In genomic region chr11:61773826-61774225, GRCh38 we compare ENCODE assay signal across 25 cellular contexts.
"Had no signal": no experiment of that assay in that cellular context is flagged by ENCODE, and none has a peak within 500 bp of the region (broad histone marks: within the 10 kb centered on the region; RNA-seq: fewer than 3 reads in every experiment).

No MANE protein-coding gene starts in this region.

- FAIRE-seq: astrocyte had no signal

- DNase-seq: activated CD4-positive, alpha-beta memory T cell treated with anti-CD3 and anti-CD28 coated beads for 36 hours; activated CD4-positive, alpha-beta T cell treated with anti-CD3 and anti-CD28 coated beads, Interleukin-2, amount 10 ng/mL, durations not matched to agents 24 days and 14 days; activated CD4-positive, CD25-positive, alpha-beta regulatory T cell treated with anti-CD3 and anti-CD28 coated beads, Interleukin-2, amount 50 U/mL, for 72 hours; activated CD8-positive, alpha-beta memory T cell treated with anti-CD3 and anti-CD28 coated beads, Interleukin-2, amount 50 U/mL, for 48 hours; activated gamma-delta T cell; activated naive CD4-positive, alpha-beta T cell treated with anti-CD3 and anti-CD28 coated beads, Interleukin-2, amount 10 ng/mL, durations not matched to agents 7 days and 5 days; activated naive CD8-positive, alpha-beta T cell treated with anti-CD3 and anti-CD28 coated beads, Interleukin-2, amount 10 ng/mL, durations not matched to agents 7 days and 5 days; activated T-cell treated with anti-CD3 and anti-CD28 coated beads, Interleukin-2, amount 50 U/mL, for 24 hours; brain microvascular endothelial cell; caudate nucleus; esophagus squamous epithelium; foreskin melanocyte; left cardiac atrium; left ventricle myocardium superior; midbrain; naive thymus-derived CD4-positive, alpha-beta T cell; stimulated activated CD4-positive, alpha-beta T cell treated with anti-CD3 and anti-CD28 coated beads, Interleukin-4, amount 100 ng/mL, for 24 hours; SW 1271; T-helper 9 cell; tibial artery had no signal

- H3K4me3 Mint-ChIP-seq: activated CD4-positive, alpha-beta memory T cell treated with anti-CD3 and anti-CD28 coated beads for 36 hours; activated CD4-positive, alpha-beta T cell treated with anti-CD3 and anti-CD28 coated beads, Interleukin-2, amount 10 ng/mL, durations not matched to agents 24 days and 14 days; activated naive CD4-positive, alpha-beta T cell treated with anti-CD3 and anti-CD28 coated beads, Interleukin-2, amount 10 ng/mL, durations not matched to agents 7 days and 5 days; activated naive CD8-positive, alpha-beta T cell treated with anti-CD3 and anti-CD28 coated beads, Interleukin-2, amount 10 ng/mL, durations not matched to agents 7 days and 5 days; activated T-cell treated with anti-CD3 and anti-CD28 coated beads, Interleukin-2, amount 50 U/mL, for 24 hours; naive thymus-derived CD4-positive, alpha-beta T cell; stimulated activated effector memory CD8-positive, alpha-beta T cell treated with anti-CD3 and anti-CD28 coated beads, Interleukin-12 subunit alpha, Interleukin-12 subunit beta, amount 100 ng/mL, for 72 hours; stimulated activated naive CD8-positive, alpha-beta T cell treated with anti-CD3 and anti-CD28 coated beads, Interleukin-15, Interleukin-2, amounts not matched to agents 100 ng/mL and 50 ng/mL, for 24 hours; T-helper 1 cell treated with Interleukin-12 subunit alpha and Interleukin-12 subunit beta and Interleukin-4 antibody, amounts not matched to agents 30 μg/mL and 1 μg/mL, for 36 hours had no signal

- H3K27ac ChIP-seq: brain microvascular endothelial cell, esophagus squamous epithelium, skin epidermis, tibial artery had no signal

- H3K9me3 ChIP-seq: esophagus squamous epithelium, tibial artery had no signal

- H3K27me3 ChIP-seq: brain microvascular endothelial cell had no signal

- H3K27me3 Mint-ChIP-seq: activated CD4-positive, alpha-beta T cell treated with anti-CD3 and anti-CD28 coated beads, Interleukin-2, amount 10 ng/mL, durations not matched to agents 24 days and 14 days; activated naive CD8-positive, alpha-beta T cell treated with anti-CD3 and anti-CD28 coated beads, Interleukin-2, amount 10 ng/mL, durations not matched to agents 7 days and 5 days had no signal

- H3K27ac Mint-ChIP-seq: activated CD4-positive, alpha-beta memory T cell treated with anti-CD3 and anti-CD28 coated beads for 36 hours; activated CD4-positive, alpha-beta T cell treated with anti-CD3 and anti-CD28 coated beads, Interleukin-2, amount 10 ng/mL, durations not matched to agents 24 days and 14 days; activated naive CD4-positive, alpha-beta T cell treated with anti-CD3 and anti-CD28 coated beads, Interleukin-2, amount 10 ng/mL, durations not matched to agents 7 days and 5 days; activated T-cell treated with anti-CD3 and anti-CD28 coated beads, Interleukin-2, amount 50 U/mL, for 24 hours; stimulated activated naive CD8-positive, alpha-beta T cell treated with anti-CD3 and anti-CD28 coated beads, Interleukin-15, Interleukin-2, amounts not matched to agents 100 ng/mL and 50 ng/mL, for 24 hours; T-helper 1 cell treated with Interleukin-12 subunit alpha and Interleukin-12 subunit beta and Interleukin-4 antibody, amounts not matched to agents 30 μg/mL and 1 μg/mL, for 36 hours had no signal

- H3K36me3 Mint-ChIP-seq: activated CD4-positive, alpha-beta memory T cell treated with anti-CD3 and anti-CD28 coated beads for 36 hours; activated naive CD4-positive, alpha-beta T cell treated with anti-CD3 and anti-CD28 coated beads, Interleukin-2, amount 10 ng/mL, durations not matched to agents 7 days and 5 days; activated naive CD8-positive, alpha-beta T cell treated with anti-CD3 and anti-CD28 coated beads, Interleukin-2, amount 10 ng/mL, durations not matched to agents 7 days and 5 days; naive thymus-derived CD4-positive, alpha-beta T cell had no signal

- H3K9me3 Mint-ChIP-seq: activated CD4-positive, alpha-beta memory T cell treated with anti-CD3 and anti-CD28 coated beads for 36 hours; activated CD4-positive, alpha-beta T cell treated with anti-CD3 and anti-CD28 coated beads, Interleukin-2, amount 10 ng/mL, durations not matched to agents 24 days and 14 days; activated naive CD4-positive, alpha-beta T cell treated with anti-CD3 and anti-CD28 coated beads, Interleukin-2, amount 10 ng/mL, durations not matched to agents 7 days and 5 days; activated naive CD8-positive, alpha-beta T cell treated with anti-CD3 and anti-CD28 coated beads, Interleukin-2, amount 10 ng/mL, durations not matched to agents 7 days and 5 days; activated T-cell treated with anti-CD3 and anti-CD28 coated beads, Interleukin-2, amount 50 U/mL, for 24 hours; naive thymus-derived CD4-positive, alpha-beta T cell; stimulated activated effector memory CD8-positive, alpha-beta T cell treated with anti-CD3 and anti-CD28 coated beads, Interleukin-12 subunit alpha, Interleukin-12 subunit beta, amount 100 ng/mL, for 72 hours; stimulated activated naive CD8-positive, alpha-beta T cell treated with anti-CD3 and anti-CD28 coated beads, Interleukin-15, Interleukin-2, amounts not matched to agents 100 ng/mL and 50 ng/mL, for 24 hours; T-helper 1 cell treated with Interleukin-12 subunit alpha and Interleukin-12 subunit beta and Interleukin-4 antibody, amounts not matched to agents 30 μg/mL and 1 μg/mL, for 36 hours had no signal

- H3K36me3 ChIP-seq: esophagus squamous epithelium, tibial artery had no signal

- H3K4me3 ChIP-seq: esophagus squamous epithelium, skin epidermis, tibial artery had no signal
